27 cellular contexts compared by ENCODE assay signal in genomic region chr15:73857193-73857920, GRCh38. TPM values are rescaled to one million over a fixed set of nuclear protein-coding genes. Genes with fewer than 3 reads are reported as not detected.
"Had no signal": no experiment of that assay in that cellular context is flagged by ENCODE, and none has a peak within 500 bp of the region (broad histone marks: within the 10 kb centered on the region; RNA-seq: fewer than 3 reads in every experiment).

No MANE protein-coding gene starts in this region.

- H3K27ac ChIP-seq: adrenal gland, breast epithelium, SK-N-MC had no signal

- H3K4me3 Mint-ChIP-seq: activated B cell treated with CpG ODN at 0.5 μM for 24 hours; activated CD4-positive, alpha-beta memory T cell treated with anti-CD3 and anti-CD28 coated beads, Interleukin-2, amount 10 ng/mL, durations not matched to agents 7 days and 5 days; activated CD4-positive, alpha-beta T cell treated with anti-CD3 and anti-CD28 coated beads, Interleukin-2, amount 10 ng/mL, durations not matched to agents 7 days and 5 days; activated naive CD8-positive, alpha-beta T cell treated with anti-CD3 and anti-CD28 coated beads, Interleukin-2, amount 10 ng/mL, durations not matched to agents 7 days and 5 days; T-cell had no signal

- H3K27me3 ChIP-seq: adrenal gland had no signal

- H3K4me3 ChIP-seq: adrenal gland, breast epithelium, SK-N-MC had no signal

- H3K9me3 Mint-ChIP-seq: activated B cell treated with CpG ODN at 0.5 μM for 24 hours; activated CD4-positive, alpha-beta memory T cell treated with anti-CD3 and anti-CD28 coated beads, Interleukin-2, amount 10 ng/mL, durations not matched to agents 7 days and 5 days; activated CD4-positive, alpha-beta T cell treated with anti-CD3 and anti-CD28 coated beads, Interleukin-2, amount 10 ng/mL, durations not matched to agents 7 days and 5 days; activated naive CD8-positive, alpha-beta T cell treated with anti-CD3 and anti-CD28 coated beads, Interleukin-2, amount 10 ng/mL, durations not matched to agents 7 days and 5 days; T-cell had no signal

- H3K4me1 ChIP-seq: adrenal gland, breast epithelium had no signal

- H3K36me3 ChIP-seq: adrenal gland, breast epithelium had no signal

- H3K9me3 ChIP-seq: breast epithelium had no signal

- DNase-seq: activated B cell treated with CpG ODN at 0.5 μM for 24 hours; activated CD4-positive, alpha-beta memory T cell treated with anti-CD3 and anti-CD28 coated beads, Interleukin-2, amount 10 ng/mL, durations not matched to agents 7 days and 5 days; activated CD4-positive, alpha-beta T cell treated with anti-CD3 and anti-CD28 coated beads for 1 hour; activated CD4-positive, alpha-beta T cell treated with anti-CD3 and anti-CD28 coated beads, Interleukin-2, amount 10 ng/mL, durations not matched to agents 7 days and 5 days; activated naive CD4-positive, alpha-beta T cell treated with anti-CD3 and anti-CD28 coated beads, Interleukin-2, amount 50 U/mL, for 16 hours; activated naive CD8-positive, alpha-beta T cell treated with anti-CD3 and anti-CD28 coated beads, Interleukin-2, amount 10 ng/mL, durations not matched to agents 7 days and 5 days; activated T-cell treated with anti-CD3 and anti-CD28 coated beads, Interleukin-2, amount 50 U/mL, for 1 hour; adrenal gland; aorta; central memory CD4-positive, alpha-beta T cell; NCI-H1092; NCI-H1930; NCI-H510A; NCI-H526 treated with DMSO at 0.1 percent for 48 hours; NCI-H82; T-cell; T-helper 2 cell; T1000 had no signal

- H3K36me3 Mint-ChIP-seq: activated naive CD8-positive, alpha-beta T cell treated with anti-CD3 and anti-CD28 coated beads, Interleukin-2, amount 10 ng/mL, durations not matched to agents 7 days and 5 days; T-cell had no signal

- H3K4me1 Mint-ChIP-seq: activated B cell treated with CpG ODN at 0.5 μM for 24 hours; activated CD4-positive, alpha-beta memory T cell treated with anti-CD3 and anti-CD28 coated beads, Interleukin-2, amount 10 ng/mL, durations not matched to agents 7 days and 5 days; activated CD4-positive, alpha-beta T cell treated with anti-CD3 and anti-CD28 coated beads, Interleukin-2, amount 10 ng/mL, durations not matched to agents 7 days and 5 days; activated naive CD8-positive, alpha-beta T cell treated with anti-CD3 and anti-CD28 coated beads, Interleukin-2, amount 10 ng/mL, durations not matched to agents 7 days and 5 days; T-cell had no signal

- H3K27ac Mint-ChIP-seq: activated B cell treated with CpG ODN at 0.5 μM for 24 hours; activated CD4-positive, alpha-beta memory T cell treated with anti-CD3 and anti-CD28 coated beads, Interleukin-2, amount 10 ng/mL, durations not matched to agents 7 days and 5 days; activated CD4-positive, alpha-beta T cell treated with anti-CD3 and anti-CD28 coated beads, Interleukin-2, amount 10 ng/mL, durations not matched to agents 7 days and 5 days; activated naive CD8-positive, alpha-beta T cell treated with anti-CD3 and anti-CD28 coated beads, Interleukin-2, amount 10 ng/mL, durations not matched to agents 7 days and 5 days; T-cell had no signal

RNA-seq across cellular contexts. Expression of gene TBC1D21, which starts 16.0 kb away (rescaled TPM):
- total RNA-seq: activated B cell treated with CpG ODN at 0.5 μM for 24 hours; activated CD4-positive, alpha-beta memory T cell treated with anti-CD3 and anti-CD28 coated beads, Interleukin-2, amount 10 ng/mL, durations not matched to agents 7 days and 5 days; activated CD4-positive, alpha-beta T cell treated with anti-CD3 and anti-CD28 coated beads, Interleukin-2, amount 10 ng/mL, durations not matched to agents 7 days and 5 days; activated CD8-positive, alpha-beta memory T cell treated with anti-CD3 and anti-CD28 coated beads for 36 hours; activated naive CD8-positive, alpha-beta T cell treated with anti-CD3 and anti-CD28 coated beads, Interleukin-2, amount 10 ng/mL, durations not matched to agents 7 days and 5 days; adrenal gland; aorta; breast epithelium; chondrocyte; LHCN-M2; M059J; OCI-LY7; Right ventricle myocardium inferior; RPMI7951; T-cell had no signal
